In the genomic region with DNA sequence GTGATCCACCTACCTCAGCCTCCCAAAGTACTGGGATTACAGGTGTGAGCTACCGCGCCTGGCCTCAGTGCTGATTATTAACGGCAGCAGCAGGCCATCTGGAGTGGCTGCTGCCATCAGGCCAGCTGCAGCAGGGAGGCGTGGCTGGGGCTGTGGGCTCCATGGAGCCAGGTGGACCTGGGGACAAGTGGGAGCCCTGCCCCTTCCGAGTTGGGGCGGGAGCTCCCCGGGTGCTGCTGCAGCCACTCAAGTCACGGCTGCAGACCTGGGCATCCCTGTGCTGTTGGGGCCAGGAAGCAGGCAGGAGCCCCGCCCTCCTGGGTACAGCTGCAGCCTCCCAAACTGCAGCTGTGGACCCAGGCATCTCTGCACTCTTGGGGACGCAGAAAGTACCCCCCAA, we compare ENCODE assay signal across 1 cellular context.
TF ChIP-seq lines count a peak whose summit lies in the region.

No MANE protein-coding gene starts in this region.

TF ChIP-seq in WTC11, 78 proteins besides CTCF, POLR2A, EP300 and RAD21 (continued from another document):
- TF ChIP-seq, protein P1, sequence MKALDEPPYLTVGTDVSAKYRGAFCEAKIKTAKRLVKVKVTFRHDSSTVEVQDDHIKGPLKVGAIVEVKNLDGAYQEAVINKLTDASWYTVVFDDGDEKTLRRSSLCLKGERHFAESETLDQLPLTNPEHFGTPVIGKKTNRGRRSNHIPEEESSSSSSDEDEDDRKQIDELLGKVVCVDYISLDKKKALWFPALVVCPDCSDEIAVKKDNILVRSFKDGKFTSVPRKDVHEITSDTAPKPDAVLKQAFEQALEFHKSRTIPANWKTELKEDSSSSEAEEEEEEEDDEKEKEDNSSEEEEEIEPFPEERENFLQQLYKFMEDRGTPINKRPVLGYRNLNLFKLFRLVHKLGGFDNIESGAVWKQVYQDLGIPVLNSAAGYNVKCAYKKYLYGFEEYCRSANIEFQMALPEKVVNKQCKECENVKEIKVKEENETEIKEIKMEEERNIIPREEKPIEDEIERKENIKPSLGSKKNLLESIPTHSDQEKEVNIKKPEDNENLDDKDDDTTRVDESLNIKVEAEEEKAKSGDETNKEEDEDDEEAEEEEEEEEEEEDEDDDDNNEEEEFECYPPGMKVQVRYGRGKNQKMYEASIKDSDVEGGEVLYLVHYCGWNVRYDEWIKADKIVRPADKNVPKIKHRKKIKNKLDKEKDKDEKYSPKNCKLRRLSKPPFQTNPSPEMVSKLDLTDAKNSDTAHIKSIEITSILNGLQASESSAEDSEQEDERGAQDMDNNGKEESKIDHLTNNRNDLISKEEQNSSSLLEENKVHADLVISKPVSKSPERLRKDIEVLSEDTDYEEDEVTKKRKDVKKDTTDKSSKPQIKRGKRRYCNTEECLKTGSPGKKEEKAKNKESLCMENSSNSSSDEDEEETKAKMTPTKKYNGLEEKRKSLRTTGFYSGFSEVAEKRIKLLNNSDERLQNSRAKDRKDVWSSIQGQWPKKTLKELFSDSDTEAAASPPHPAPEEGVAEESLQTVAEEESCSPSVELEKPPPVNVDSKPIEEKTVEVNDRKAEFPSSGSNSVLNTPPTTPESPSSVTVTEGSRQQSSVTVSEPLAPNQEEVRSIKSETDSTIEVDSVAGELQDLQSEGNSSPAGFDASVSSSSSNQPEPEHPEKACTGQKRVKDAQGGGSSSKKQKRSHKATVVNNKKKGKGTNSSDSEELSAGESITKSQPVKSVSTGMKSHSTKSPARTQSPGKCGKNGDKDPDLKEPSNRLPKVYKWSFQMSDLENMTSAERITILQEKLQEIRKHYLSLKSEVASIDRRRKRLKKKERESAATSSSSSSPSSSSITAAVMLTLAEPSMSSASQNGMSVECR (CRISPR knock-in tag; IDR thresholded peaks at IDR 0.05; ENCODE audit: borderline replicate concordance): no peak
- TF ChIP-seq, protein P2, sequence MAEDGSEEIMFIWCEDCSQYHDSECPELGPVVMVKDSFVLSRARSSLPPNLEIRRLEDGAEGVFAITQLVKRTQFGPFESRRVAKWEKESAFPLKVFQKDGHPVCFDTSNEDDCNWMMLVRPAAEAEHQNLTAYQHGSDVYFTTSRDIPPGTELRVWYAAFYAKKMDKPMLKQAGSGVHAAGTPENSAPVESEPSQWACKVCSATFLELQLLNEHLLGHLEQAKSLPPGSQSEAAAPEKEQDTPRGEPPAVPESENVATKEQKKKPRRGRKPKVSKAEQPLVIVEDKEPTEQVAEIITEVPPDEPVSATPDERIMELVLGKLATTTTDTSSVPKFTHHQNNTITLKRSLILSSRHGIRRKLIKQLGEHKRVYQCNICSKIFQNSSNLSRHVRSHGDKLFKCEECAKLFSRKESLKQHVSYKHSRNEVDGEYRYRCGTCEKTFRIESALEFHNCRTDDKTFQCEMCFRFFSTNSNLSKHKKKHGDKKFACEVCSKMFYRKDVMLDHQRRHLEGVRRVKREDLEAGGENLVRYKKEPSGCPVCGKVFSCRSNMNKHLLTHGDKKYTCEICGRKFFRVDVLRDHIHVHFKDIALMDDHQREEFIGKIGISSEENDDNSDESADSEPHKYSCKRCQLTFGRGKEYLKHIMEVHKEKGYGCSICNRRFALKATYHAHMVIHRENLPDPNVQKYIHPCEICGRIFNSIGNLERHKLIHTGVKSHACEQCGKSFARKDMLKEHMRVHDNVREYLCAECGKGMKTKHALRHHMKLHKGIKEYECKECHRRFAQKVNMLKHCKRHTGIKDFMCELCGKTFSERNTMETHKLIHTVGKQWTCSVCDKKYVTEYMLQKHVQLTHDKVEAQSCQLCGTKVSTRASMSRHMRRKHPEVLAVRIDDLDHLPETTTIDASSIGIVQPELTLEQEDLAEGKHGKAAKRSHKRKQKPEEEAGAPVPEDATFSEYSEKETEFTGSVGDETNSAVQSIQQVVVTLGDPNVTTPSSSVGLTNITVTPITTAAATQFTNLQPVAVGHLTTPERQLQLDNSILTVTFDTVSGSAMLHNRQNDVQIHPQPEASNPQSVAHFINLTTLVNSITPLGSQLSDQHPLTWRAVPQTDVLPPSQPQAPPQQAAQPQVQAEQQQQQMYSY (CRISPR knock-in tag; IDR thresholded peaks at IDR 0.05): no peak
